In the genomic region with DNA sequence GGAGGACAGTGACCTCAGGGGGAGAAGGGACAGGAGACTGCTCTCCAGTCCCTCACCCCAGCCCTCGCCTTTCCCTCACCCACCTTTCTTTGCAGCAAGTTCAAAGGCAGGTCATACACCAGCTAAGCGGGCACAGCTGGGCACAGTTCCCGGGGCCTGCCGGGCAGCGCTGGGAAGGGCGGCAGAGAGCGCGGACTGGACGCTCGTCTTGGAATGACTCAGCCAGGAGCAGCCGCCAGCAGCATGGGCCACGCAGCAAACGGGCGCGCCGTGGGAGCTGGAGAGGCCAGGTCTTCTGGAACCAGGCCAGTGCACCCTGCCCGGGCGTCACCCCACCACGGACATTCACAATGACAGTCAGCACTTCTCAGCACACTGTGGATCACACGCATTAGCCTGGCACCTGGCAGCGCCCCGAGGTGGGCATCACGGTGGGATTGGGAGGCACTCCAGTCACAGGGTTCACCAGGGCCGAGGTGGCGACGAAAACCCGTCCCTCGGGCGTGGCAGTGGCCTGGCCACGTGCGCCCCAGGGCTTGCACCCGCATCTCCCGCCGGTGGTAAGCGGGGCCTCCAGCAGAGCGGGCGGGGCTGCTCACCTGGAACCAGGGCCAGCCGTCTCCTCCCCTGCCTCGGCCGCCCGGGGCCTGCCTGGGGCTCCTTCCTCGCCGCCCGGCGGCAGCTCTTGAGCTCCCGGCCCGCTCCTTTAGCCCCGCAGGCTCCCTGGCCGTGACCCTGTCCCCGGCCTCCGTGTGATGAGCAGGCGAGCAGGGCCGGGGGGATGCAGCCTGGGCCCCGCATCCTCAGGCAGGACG, we compare ENCODE assay signal across 2 cellular contexts.
TF ChIP-seq lines count a peak whose summit lies in the region.

No MANE protein-coding gene starts in this region.

TF ChIP-seq in HCT116, 20 proteins besides CTCF, POLR2A, EP300 and RAD21:
- no peak for TF ChIP-seq YY1 (IDR thresholded peaks at IDR 0.05; ENCODE audit: extremely low read depth, insufficient replicate concordance, low read depth, low read length)
- no peak for TF ChIP-seq JUND (IDR thresholded peaks at IDR 0.05)
- TF ChIP-seq, protein P1, sequence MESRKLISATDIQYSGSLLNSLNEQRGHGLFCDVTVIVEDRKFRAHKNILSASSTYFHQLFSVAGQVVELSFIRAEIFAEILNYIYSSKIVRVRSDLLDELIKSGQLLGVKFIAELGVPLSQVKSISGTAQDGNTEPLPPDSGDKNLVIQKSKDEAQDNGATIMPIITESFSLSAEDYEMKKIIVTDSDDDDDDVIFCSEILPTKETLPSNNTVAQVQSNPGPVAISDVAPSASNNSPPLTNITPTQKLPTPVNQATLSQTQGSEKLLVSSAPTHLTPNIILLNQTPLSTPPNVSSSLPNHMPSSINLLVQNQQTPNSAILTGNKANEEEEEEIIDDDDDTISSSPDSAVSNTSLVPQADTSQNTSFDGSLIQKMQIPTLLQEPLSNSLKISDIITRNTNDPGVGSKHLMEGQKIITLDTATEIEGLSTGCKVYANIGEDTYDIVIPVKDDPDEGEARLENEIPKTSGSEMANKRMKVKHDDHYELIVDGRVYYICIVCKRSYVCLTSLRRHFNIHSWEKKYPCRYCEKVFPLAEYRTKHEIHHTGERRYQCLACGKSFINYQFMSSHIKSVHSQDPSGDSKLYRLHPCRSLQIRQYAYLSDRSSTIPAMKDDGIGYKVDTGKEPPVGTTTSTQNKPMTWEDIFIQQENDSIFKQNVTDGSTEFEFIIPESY (IDR thresholded peaks at IDR 0.05; ENCODE audit: extremely low read depth, insufficient replicate concordance, low read length) = no peak
- no peak for TF ChIP-seq ELF1 (IDR thresholded peaks at IDR 0.05; ENCODE audit: borderline replicate concordance, low read depth)
- no peak for TF ChIP-seq ZNF274 (IDR thresholded peaks at IDR 0.05; ENCODE audit: low read depth, low read length)
- TF ChIP-seq, protein P2, sequence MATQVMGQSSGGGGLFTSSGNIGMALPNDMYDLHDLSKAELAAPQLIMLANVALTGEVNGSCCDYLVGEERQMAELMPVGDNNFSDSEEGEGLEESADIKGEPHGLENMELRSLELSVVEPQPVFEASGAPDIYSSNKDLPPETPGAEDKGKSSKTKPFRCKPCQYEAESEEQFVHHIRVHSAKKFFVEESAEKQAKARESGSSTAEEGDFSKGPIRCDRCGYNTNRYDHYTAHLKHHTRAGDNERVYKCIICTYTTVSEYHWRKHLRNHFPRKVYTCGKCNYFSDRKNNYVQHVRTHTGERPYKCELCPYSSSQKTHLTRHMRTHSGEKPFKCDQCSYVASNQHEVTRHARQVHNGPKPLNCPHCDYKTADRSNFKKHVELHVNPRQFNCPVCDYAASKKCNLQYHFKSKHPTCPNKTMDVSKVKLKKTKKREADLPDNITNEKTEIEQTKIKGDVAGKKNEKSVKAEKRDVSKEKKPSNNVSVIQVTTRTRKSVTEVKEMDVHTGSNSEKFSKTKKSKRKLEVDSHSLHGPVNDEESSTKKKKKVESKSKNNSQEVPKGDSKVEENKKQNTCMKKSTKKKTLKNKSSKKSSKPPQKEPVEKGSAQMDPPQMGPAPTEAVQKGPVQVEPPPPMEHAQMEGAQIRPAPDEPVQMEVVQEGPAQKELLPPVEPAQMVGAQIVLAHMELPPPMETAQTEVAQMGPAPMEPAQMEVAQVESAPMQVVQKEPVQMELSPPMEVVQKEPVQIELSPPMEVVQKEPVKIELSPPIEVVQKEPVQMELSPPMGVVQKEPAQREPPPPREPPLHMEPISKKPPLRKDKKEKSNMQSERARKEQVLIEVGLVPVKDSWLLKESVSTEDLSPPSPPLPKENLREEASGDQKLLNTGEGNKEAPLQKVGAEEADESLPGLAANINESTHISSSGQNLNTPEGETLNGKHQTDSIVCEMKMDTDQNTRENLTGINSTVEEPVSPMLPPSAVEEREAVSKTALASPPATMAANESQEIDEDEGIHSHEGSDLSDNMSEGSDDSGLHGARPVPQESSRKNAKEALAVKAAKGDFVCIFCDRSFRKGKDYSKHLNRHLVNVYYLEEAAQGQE (IDR thresholded peaks at IDR 0.05; ENCODE audit: low read depth) = no peak
- TF ChIP-seq, protein P3, sequence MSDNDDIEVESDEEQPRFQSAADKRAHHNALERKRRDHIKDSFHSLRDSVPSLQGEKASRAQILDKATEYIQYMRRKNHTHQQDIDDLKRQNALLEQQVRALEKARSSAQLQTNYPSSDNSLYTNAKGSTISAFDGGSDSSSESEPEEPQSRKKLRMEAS (IDR thresholded peaks at IDR 0.05) = peak; percentile 32
- TF ChIP-seq TCF7L2 (IDR thresholded peaks at IDR 0.05; ENCODE audit: borderline replicate concordance, extremely low read depth, insufficient read depth, insufficient read length) = peak; percentile 26
- no peak for TF ChIP-seq SIN3A (IDR thresholded peaks at IDR 0.05; ENCODE audit: low read depth)
- TF ChIP-seq, protein P4, sequence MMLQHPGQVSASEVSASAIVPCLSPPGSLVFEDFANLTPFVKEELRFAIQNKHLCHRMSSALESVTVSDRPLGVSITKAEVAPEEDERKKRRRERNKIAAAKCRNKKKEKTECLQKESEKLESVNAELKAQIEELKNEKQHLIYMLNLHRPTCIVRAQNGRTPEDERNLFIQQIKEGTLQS (IDR thresholded peaks at IDR 0.05) = no peak
- TF ChIP-seq CEBPB (IDR thresholded peaks at IDR 0.05; ENCODE audit: low read depth) = no peak
- no peak for TF ChIP-seq EZH2 (IDR thresholded peaks at IDR 0.05)
- TF ChIP-seq EZH2phosphoT487 (IDR thresholded peaks at IDR 0.05; ENCODE audit: borderline replicate concordance) = no peak
- no peak for TF ChIP-seq SP1 (IDR thresholded peaks at IDR 0.05; ENCODE audit: low read depth)
- TF ChIP-seq POLR2AphosphoS5 (IDR thresholded peaks at IDR 0.05; ENCODE audit: low read depth, low read length) = no peak
- no peak for TF ChIP-seq SRF (IDR thresholded peaks at IDR 0.05; ENCODE audit: low read depth)
- no peak; the same call in 1 of the 2 replicates for TF ChIP-seq CBX3 (IDR thresholded peaks at IDR 0.05; ENCODE audit: low read depth)
- TF ChIP-seq ZFX (IDR thresholded peaks at IDR 0.05) = peak; percentile 70
- TF ChIP-seq FOSL1 (IDR thresholded peaks at IDR 0.05; ENCODE audit: low read depth) = no peak
- no peak; the same call in 1 of the 2 replicates for TF ChIP-seq EGR1 (IDR thresholded peaks at IDR 0.05; ENCODE audit: low read depth)

TF ChIP-seq in H1, 55 proteins besides CTCF, POLR2A, EP300 and RAD21:
- TF ChIP-seq CEBPB (IDR thresholded peaks at IDR 0.05; ENCODE audit: low read depth, low read length) = no peak
- TF ChIP-seq KDM1A (IDR thresholded peaks at IDR 0.05; ENCODE audit: borderline replicate concordance, low read length) = no peak
- TF ChIP-seq TAF1 (IDR thresholded peaks at IDR 0.05; ENCODE audit: low read depth, low read length) = no peak
- no peak for TF ChIP-seq POLR2AphosphoS5 (IDR thresholded peaks at IDR 0.05; ENCODE audit: low read depth, low read length)
- TF ChIP-seq KDM4A (IDR thresholded peaks at IDR 0.05; ENCODE audit: low read depth, low read length, severe bottlenecking) = peak; percentile 22
- TF ChIP-seq SP1 (IDR thresholded peaks at IDR 0.05; ENCODE audit: low read depth, low read length) = no peak
TF ChIP-seq in H1: peak in this region for 1.
